In genomic region chr15:77336006-77336405, GRCh38 we compare ENCODE assay signal across 8 cellular contexts.
"Had no signal": no experiment of that assay in that cellular context is flagged by ENCODE, and none has a peak within 500 bp of the region (broad histone marks: within the 10 kb centered on the region; RNA-seq: fewer than 3 reads in every experiment).

No MANE protein-coding gene starts in this region.

- H3K4me3 ChIP-seq: GM23248, HAP-1, K562 had no signal

- H3K9me3 Mint-ChIP-seq: HFFc6 had no signal

- FAIRE-seq: HTR-8/SVneo had no signal

- DNase-seq: GOT3, H7, HFFc6 had no signal

- ATAC-seq: HCT116 had no signal

- H3K36me3 ChIP-seq: HAP-1 had no signal

- H3K27ac Mint-ChIP-seq: HFFc6 had no signal

- H3K4me3 Mint-ChIP-seq: HFFc6 had no signal
